In the genomic region with DNA sequence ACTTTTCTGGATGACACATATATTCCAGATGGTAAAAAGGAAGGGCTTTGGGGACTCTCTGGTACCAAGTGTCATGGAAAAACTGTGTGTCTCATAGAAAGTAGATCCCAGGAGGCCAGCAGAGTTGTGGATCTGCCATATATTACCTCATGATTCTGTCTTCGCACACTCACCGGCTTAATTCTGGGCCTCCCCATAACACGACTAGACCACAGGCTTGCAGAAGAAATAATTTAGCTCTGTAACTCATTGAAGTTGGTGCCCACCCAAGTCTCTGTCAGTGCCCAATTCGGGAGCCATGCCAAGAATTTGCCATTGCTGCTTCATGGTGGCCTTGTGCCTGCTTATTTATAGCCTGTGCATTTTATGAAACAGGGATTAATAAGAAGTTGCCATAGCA, we compare ENCODE assay signal across 25 cellular contexts.
"Had no signal": no experiment of that assay in that cellular context is flagged by ENCODE, and none has a peak within 500 bp of the region (broad histone marks: within the 10 kb centered on the region; RNA-seq: fewer than 3 reads in every experiment).

No MANE protein-coding gene starts in this region.

- DNase-seq: hypothalamus; immature natural killer cell; kidney; lower lobe of right lung; mammary epithelial cell; mesenchymal stem cell; naive B cell; natural killer cell; nephron progenitor cell; occipital lobe; right cardiac atrium; small intestine; spleen; stimulated activated CD4-positive, alpha-beta T cell treated with anti-CD3 and anti-CD28 coated beads, Interleukin-4, amount 100 ng/mL, for 24 hours; stimulated activated naive CD4-positive, alpha-beta T cell; tibial artery; trophoblast cell; uterus had no signal

- H2AFZ ChIP-seq: neural progenitor cell, parathyroid adenoma had no signal

- H3K4me2 ChIP-seq: neural progenitor cell had no signal

- H3K9me3 ChIP-seq: lower lobe of right lung, neutrophil, spleen, suprapubic skin, thoracic aorta, tibial artery, uterus had no signal

- H3K27ac ChIP-seq: lower lobe of right lung, neural progenitor cell, neutrophil, parathyroid adenoma, spleen, suprapubic skin, thoracic aorta, tibial artery, uterus had no signal

- H3K27me3 ChIP-seq: neural progenitor cell, neutrophil, spleen, suprapubic skin, tibial artery had no signal

- H3K36me3 ChIP-seq: lower lobe of right lung, neural progenitor cell, neutrophil, spleen, suprapubic skin, thoracic aorta, uterus had no signal

- H3K4me3 ChIP-seq: lower lobe of right lung, neural progenitor cell, spleen, suprapubic skin, thoracic aorta, tibial artery, uterus had no signal

- H3K4me1 ChIP-seq: lower lobe of right lung, neural progenitor cell, parathyroid adenoma, spleen, suprapubic skin, tibial artery, uterus had no signal

- ATAC-seq: lower lobe of right lung; natural killer cell; right cardiac atrium; sciatic nerve; stimulated activated effector memory CD8-positive, alpha-beta T cell treated with anti-CD3 and anti-CD28 coated beads, Interleukin-12 subunit alpha, Interleukin-12 subunit beta, amount 100 ng/mL, for 72 hours had no signal

- H3K9ac ChIP-seq: neural progenitor cell, parathyroid adenoma had no signal

- H3K79me2 ChIP-seq: parathyroid adenoma had no signal
